17 cellular contexts compared by ENCODE assay signal in the genomic region with DNA sequence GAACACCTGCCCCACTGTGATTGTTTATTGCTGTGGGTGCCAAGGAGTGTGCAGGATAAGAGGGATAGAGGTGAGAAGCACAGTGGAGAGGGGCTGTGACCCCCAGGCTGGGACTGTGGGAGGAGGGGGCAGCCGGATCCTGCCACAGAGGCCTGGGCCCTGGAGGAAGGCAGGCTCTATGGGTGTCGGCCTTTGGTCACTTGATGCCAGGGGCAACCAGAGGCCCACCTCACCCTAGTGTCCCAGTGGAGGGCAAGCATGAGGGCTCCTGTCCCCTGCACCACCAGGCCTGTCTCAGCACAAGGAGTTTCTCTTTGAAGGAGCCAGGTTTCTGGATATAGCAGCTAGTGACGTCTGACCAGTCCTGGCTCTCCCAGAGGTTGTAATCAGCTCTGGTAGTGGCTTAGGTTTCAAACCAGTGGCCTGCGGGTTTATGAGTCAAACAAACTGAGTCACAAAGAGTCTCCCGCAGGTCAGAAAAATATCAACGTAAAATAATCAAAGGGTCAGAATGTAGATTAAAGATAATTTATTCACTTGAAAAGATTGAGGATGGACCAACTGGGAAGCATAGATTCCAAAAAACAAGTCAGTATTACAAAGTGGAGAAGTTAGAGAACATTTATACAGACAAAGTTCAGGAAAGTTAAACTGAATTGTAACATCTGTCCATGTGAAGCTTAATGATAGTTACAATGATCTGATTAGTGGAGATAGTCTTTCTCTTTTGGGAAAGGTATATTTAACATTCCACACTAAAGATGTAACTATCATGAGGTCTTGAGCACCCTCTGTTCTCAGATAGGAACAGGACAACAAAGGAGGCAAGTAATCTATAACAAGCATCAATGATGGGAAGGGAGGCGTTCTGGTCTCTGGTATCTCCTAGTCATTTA. TPM values are rescaled to one million over a fixed set of nuclear protein-coding genes. Genes with fewer than 3 reads are reported as not detected.
DNase-seq lines count a peak whose midpoint lies in the region; ATAC-seq and TF ChIP-seq lines count a peak whose summit lies in the region.
"Had no signal": no experiment of that assay in that cellular context is flagged by ENCODE, and none has a peak within 500 bp of the region (broad histone marks: within the 10 kb centered on the region; RNA-seq: fewer than 3 reads in every experiment).

No MANE protein-coding gene starts in this region.

- no peaks in the 10 kb centered on the region for H3K9me3 Mint-ChIP-seq in neural crest cell
- H3K9me3 Mint-ChIP-seq in activated CD4-positive, alpha-beta T cell treated with anti-CD3 and anti-CD28 coated beads, Interleukin-2, amount 10 ng/mL, durations not matched to agents 7 days and 5 days, result no peaks in the 10 kb centered on the region
- H3K9me3 Mint-ChIP-seq: activated B cell treated with CpG ODN at 0.5 μM for 24 hours; stimulated activated naive CD8-positive, alpha-beta T cell treated with anti-CD3 and anti-CD28 coated beads, Interleukin-15, Interleukin-2, amounts not matched to agents 100 ng/mL and 50 ng/mL, for 24 hours had no signal

- H3K27me3 ChIP-seq in MG63, result no peaks in the 10 kb centered on the region
- no peaks in the 10 kb centered on the region for H3K27me3 ChIP-seq in upper lobe of right lung
- H3K27me3 ChIP-seq: body of pancreas had no signal

- H3K4me1 ChIP-seq in upper lobe of right lung, result no peaks in the 10 kb centered on the region
- H3K4me1 ChIP-seq: body of pancreas had no signal

- H3K27me3 Mint-ChIP-seq in neural crest cell (ENCODE audit: low read depth), result no peaks in the 10 kb centered on the region
- no peaks in the 10 kb centered on the region for H3K27me3 Mint-ChIP-seq in activated CD4-positive, alpha-beta T cell treated with anti-CD3 and anti-CD28 coated beads, Interleukin-2, amount 10 ng/mL, durations not matched to agents 7 days and 5 days
- H3K27me3 Mint-ChIP-seq: activated B cell treated with CpG ODN at 0.5 μM for 24 hours; stimulated activated naive CD8-positive, alpha-beta T cell treated with anti-CD3 and anti-CD28 coated beads, Interleukin-15, Interleukin-2, amounts not matched to agents 100 ng/mL and 50 ng/mL, for 24 hours had no signal

- H3K36me3 ChIP-seq in MG63 (no peaks in the 10 kb centered on the region), upper lobe of right lung (no peaks in the 10 kb centered on the region)

- H3K27ac Mint-ChIP-seq in neural crest cell (ENCODE audit: unreplicated experiment), result peak overlapping the region; percentile 88
- H3K27ac Mint-ChIP-seq in activated CD4-positive, alpha-beta T cell treated with anti-CD3 and anti-CD28 coated beads, Interleukin-2, amount 10 ng/mL, durations not matched to agents 7 days and 5 days, result no peak overlapping the region
- H3K27ac Mint-ChIP-seq: activated B cell treated with CpG ODN at 0.5 μM for 24 hours; stimulated activated naive CD8-positive, alpha-beta T cell treated with anti-CD3 and anti-CD28 coated beads, Interleukin-15, Interleukin-2, amounts not matched to agents 100 ng/mL and 50 ng/mL, for 24 hours had no signal

- no peak for ATAC-seq in upper lobe of right lung
- ATAC-seq: body of pancreas had no signal

- no peak for TF ChIP-seq CTCF in cardiac fibroblast (IDR thresholded peaks at IDR 0.05; ENCODE audit: low read depth, low read length)
- no peak for TF ChIP-seq CTCF in neural crest cell (conservative IDR thresholded peaks at IDR 0.05)
- no peak for TF ChIP-seq CTCF in upper lobe of right lung (IDR thresholded peaks at IDR 0.05)

- H3K36me3 Mint-ChIP-seq in neural crest cell (ENCODE audit: low read depth), result no peaks in the 10 kb centered on the region
- H3K36me3 Mint-ChIP-seq in activated CD4-positive, alpha-beta T cell treated with anti-CD3 and anti-CD28 coated beads, Interleukin-2, amount 10 ng/mL, durations not matched to agents 7 days and 5 days (ENCODE audit: low read depth), result no peaks in the 10 kb centered on the region

- CTCF ChIA-PET in activated CD4-positive, alpha-beta T cell treated with anti-CD3 and anti-CD28 coated beads, Interleukin-2, amount 10 ng/mL, durations not matched to agents 7 days and 5 days (lab: Charles Lee), result no interaction called here

- intact Hi-C loops in upper lobe of right lung (cut with DNase I), result no loop called here

- H3K9me3 ChIP-seq in MG63 (no peaks in the 10 kb centered on the region), upper lobe of right lung (no peaks in the 10 kb centered on the region)
- H3K9me3 ChIP-seq: body of pancreas had no signal

- H3K4me1 Mint-ChIP-seq in neural crest cell, result peaks cover 16% of the 10 kb centered on the region
- H3K4me1 Mint-ChIP-seq in activated CD4-positive, alpha-beta T cell treated with anti-CD3 and anti-CD28 coated beads, Interleukin-2, amount 10 ng/mL, durations not matched to agents 7 days and 5 days, result no peaks in the 10 kb centered on the region
- H3K4me1 Mint-ChIP-seq: activated B cell treated with CpG ODN at 0.5 μM for 24 hours had no signal

- H3K27ac ChIP-seq in upper lobe of right lung, result no peak overlapping the region
- H3K27ac ChIP-seq: body of pancreas, C4-2B had no signal

- POLR2A ChIA-PET in activated CD4-positive, alpha-beta T cell treated with anti-CD3 and anti-CD28 coated beads, Interleukin-2, amount 10 ng/mL, durations not matched to agents 7 days and 5 days (lab: Charles Lee), result no interaction called here

- H3K4me3 ChIP-seq in MG63 (no peak overlapping the region), cardiac fibroblast (replicated peaks in 1 of 2; ENCODE audit: low read depth in 2 of 2, low read length in 2 of 2) (no peak overlapping the region), upper lobe of right lung (no peak overlapping the region)
- H3K4me3 ChIP-seq: body of pancreas had no signal

- DNase-seq in Daoy (ENCODE audit: low read depth) (peak; percentile 85), MG63 (peak; percentile 75), cardiac fibroblast (ENCODE audit: low read depth in 2 of 2) (peak; percentile 56 to 74), neural crest cell (ENCODE audit: low read depth, low spot score) (no peak), upper lobe of right lung (no peak), DMS153 treated with DMSO at 0.1 percent for 48 hours (lab: John Stamatoyannopoulos, UW; ENCODE audit: unreplicated experiment) (no peak), GM19238 (ENCODE audit: insufficient read length, low spot score) (no peak)
- DNase-seq in activated CD4-positive, alpha-beta T cell treated with anti-CD3 and anti-CD28 coated beads, Interleukin-2, amount 10 ng/mL, durations not matched to agents 7 days and 5 days, result no peak
- DNase-seq: activated B cell treated with CpG ODN at 0.5 μM for 24 hours; activated T-cell treated with anti-CD3 and anti-CD28 coated beads, Interleukin-2, amount 50 U/mL, for 1 hour; body of pancreas; NCI-H1092; NCI-H446 treated with DMSO at 0.1 percent for 48 hours; SHP77 treated with DMSO at 0.1 percent for 48 hours; stimulated activated CD4-positive, alpha-beta T cell treated with anti-CD3 and anti-CD28 coated beads, Interleukin-4, amount 100 ng/mL, for 24 hours had no signal

- no peak overlapping the region for H3K4me3 Mint-ChIP-seq in neural crest cell
- no peak overlapping the region for H3K4me3 Mint-ChIP-seq in activated CD4-positive, alpha-beta T cell treated with anti-CD3 and anti-CD28 coated beads, Interleukin-2, amount 10 ng/mL, durations not matched to agents 7 days and 5 days
- H3K4me3 Mint-ChIP-seq: activated B cell treated with CpG ODN at 0.5 μM for 24 hours; stimulated activated naive CD8-positive, alpha-beta T cell treated with anti-CD3 and anti-CD28 coated beads, Interleukin-15, Interleukin-2, amounts not matched to agents 100 ng/mL and 50 ng/mL, for 24 hours had no signal

RNA-seq across cellular contexts. Expression of a gene that starts 37.2 kb away (rescaled TPM):
- total RNA-seq in Daoy (2014; rRNA removed; shearing (Covaris generic)), result 0.97 and 1.1 TPM in 2 replicates
- 0.07 TPM in 1 of 2 replicates, not detected in the other for total RNA-seq in MG63 (2014; rRNA removed; shearing (Covaris generic); ENCODE audit: low replicate concordance)
- total RNA-seq in neural crest cell (2.9 and 3.2 TPM in 2 replicates), upper lobe of right lung (0.41 TPM)
- total RNA-seq in activated CD4-positive, alpha-beta T cell treated with anti-CD3 and anti-CD28 coated beads, Interleukin-2, amount 10 ng/mL, durations not matched to agents 7 days and 5 days, result under 1 TPM in 1 of 2 experiments, not detected in 1; 0.05 TPM
- total RNA-seq: activated B cell treated with CpG ODN at 0.5 μM for 24 hours had no signal

Comparison
In these comparisons a context has a peak if more than half of its experiments do, and no peak if none do; other contexts are left out.
1. DNase-seq: peak in Daoy (single experiment), MG63 (single experiment) and cardiac fibroblast (2 of 2); none in neural crest cell (single experiment), activated CD4-positive, alpha-beta T cell treated with anti-CD3 and anti-CD28 coated beads, Interleukin-2, amount 10 ng/mL, durations not matched to agents 7 days and 5 days (single experiment), upper lobe of right lung (single experiment), DMS153 treated with DMSO at 0.1 percent for 48 hours (single experiment) and GM19238 (single experiment).